In the genomic region with DNA sequence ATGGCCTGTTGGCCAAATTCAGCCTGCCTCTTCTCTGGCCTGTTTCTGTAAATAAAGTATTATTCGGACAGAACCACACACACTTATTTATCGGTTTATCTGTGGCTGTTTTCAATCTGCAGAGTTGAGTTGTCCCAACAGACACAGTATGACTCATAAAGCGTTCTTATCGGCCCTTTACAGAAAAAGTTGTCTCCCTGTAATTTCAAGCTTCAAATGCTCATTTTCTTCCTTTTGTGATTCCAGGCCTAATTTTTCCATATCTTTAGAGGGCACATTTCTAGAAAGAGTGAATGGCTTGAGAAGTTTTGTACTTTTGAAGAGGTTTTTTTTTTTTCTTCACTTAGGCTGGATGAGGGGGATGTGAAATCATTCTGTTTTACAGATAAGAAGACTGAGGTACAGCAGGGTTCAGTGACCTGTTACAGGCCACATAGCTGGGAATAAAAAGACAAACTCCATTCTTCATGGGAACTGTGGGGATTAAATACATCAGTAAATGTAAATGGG, we compare ENCODE assay signal across 1 cellular context.
TF ChIP-seq lines count a peak whose summit lies in the region.

No MANE protein-coding gene starts in this region.

TF ChIP-seq in K562, 482 proteins besides CTCF, POLR2A, EP300 and RAD21 (continued from another document):
- TF ChIP-seq, protein P1, sequence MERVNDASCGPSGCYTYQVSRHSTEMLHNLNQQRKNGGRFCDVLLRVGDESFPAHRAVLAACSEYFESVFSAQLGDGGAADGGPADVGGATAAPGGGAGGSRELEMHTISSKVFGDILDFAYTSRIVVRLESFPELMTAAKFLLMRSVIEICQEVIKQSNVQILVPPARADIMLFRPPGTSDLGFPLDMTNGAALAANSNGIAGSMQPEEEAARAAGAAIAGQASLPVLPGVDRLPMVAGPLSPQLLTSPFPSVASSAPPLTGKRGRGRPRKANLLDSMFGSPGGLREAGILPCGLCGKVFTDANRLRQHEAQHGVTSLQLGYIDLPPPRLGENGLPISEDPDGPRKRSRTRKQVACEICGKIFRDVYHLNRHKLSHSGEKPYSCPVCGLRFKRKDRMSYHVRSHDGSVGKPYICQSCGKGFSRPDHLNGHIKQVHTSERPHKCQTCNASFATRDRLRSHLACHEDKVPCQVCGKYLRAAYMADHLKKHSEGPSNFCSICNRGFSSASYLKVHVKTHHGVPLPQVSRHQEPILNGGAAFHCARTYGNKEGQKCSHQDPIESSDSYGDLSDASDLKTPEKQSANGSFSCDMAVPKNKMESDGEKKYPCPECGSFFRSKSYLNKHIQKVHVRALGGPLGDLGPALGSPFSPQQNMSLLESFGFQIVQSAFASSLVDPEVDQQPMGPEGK (CRISPR knock-in tag; IDR thresholded peaks at IDR 0.05; ENCODE audit: borderline replicate concordance): no peak
TF ChIP-seq in K562: peak in this region for 49.
